Comparison of ENCODE assay signal across 1 cellular context in the genomic region with DNA sequence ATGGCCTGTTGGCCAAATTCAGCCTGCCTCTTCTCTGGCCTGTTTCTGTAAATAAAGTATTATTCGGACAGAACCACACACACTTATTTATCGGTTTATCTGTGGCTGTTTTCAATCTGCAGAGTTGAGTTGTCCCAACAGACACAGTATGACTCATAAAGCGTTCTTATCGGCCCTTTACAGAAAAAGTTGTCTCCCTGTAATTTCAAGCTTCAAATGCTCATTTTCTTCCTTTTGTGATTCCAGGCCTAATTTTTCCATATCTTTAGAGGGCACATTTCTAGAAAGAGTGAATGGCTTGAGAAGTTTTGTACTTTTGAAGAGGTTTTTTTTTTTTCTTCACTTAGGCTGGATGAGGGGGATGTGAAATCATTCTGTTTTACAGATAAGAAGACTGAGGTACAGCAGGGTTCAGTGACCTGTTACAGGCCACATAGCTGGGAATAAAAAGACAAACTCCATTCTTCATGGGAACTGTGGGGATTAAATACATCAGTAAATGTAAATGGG.
TF ChIP-seq lines count a peak whose summit lies in the region.

No MANE protein-coding gene starts in this region.

TF ChIP-seq in K562, 482 proteins besides CTCF, POLR2A, EP300 and RAD21 (continued from another document and continues in another):
- TF ChIP-seq, protein P1, sequence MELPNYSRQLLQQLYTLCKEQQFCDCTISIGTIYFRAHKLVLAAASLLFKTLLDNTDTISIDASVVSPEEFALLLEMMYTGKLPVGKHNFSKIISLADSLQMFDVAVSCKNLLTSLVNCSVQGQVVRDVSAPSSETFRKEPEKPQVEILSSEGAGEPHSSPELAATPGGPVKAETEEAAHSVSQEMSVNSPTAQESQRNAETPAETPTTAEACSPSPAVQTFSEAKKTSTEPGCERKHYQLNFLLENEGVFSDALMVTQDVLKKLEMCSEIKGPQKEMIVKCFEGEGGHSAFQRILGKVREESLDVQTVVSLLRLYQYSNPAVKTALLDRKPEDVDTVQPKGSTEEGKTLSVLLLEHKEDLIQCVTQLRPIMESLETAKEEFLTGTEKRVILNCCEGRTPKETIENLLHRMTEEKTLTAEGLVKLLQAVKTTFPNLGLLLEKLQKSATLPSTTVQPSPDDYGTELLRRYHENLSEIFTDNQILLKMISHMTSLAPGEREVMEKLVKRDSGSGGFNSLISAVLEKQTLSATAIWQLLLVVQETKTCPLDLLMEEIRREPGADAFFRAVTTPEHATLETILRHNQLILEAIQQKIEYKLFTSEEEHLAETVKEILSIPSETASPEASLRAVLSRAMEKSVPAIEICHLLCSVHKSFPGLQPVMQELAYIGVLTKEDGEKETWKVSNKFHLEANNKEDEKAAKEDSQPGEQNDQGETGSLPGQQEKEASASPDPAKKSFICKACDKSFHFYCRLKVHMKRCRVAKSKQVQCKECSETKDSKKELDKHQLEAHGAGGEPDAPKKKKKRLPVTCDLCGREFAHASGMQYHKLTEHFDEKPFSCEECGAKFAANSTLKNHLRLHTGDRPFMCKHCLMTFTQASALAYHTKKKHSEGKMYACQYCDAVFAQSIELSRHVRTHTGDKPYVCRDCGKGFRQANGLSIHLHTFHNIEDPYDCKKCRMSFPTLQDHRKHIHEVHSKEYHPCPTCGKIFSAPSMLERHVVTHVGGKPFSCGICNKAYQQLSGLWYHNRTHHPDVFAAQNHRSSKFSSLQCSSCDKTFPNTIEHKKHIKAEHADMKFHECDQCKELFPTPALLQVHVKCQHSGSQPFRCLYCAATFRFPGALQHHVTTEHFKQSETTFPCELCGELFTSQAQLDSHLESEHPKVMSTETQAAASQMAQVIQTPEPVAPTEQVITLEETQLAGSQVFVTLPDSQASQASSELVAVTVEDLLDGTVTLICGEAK (IDR thresholded peaks at IDR 0.05) = peak; percentile 95
- TF ChIP-seq, protein P1 (CRISPR knock-in tag; IDR thresholded peaks at IDR 0.05) = no peak; the same call in 1 of the 2 replicates
- TF ChIP-seq BRF1 (IDR thresholded peaks at IDR 0.05; ENCODE audit: borderline replicate concordance, extremely low read depth, insufficient read length) = no peak
- TF ChIP-seq, protein P2, sequence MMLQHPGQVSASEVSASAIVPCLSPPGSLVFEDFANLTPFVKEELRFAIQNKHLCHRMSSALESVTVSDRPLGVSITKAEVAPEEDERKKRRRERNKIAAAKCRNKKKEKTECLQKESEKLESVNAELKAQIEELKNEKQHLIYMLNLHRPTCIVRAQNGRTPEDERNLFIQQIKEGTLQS (IDR thresholded peaks at IDR 0.05) = peak; percentile 88
- TF ChIP-seq, protein P2 (CRISPR knock-in tag; conservative IDR thresholded peaks at IDR 0.05) = no peak
- TF ChIP-seq, protein P3, sequence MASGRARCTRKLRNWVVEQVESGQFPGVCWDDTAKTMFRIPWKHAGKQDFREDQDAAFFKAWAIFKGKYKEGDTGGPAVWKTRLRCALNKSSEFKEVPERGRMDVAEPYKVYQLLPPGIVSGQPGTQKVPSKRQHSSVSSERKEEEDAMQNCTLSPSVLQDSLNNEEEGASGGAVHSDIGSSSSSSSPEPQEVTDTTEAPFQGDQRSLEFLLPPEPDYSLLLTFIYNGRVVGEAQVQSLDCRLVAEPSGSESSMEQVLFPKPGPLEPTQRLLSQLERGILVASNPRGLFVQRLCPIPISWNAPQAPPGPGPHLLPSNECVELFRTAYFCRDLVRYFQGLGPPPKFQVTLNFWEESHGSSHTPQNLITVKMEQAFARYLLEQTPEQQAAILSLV (tag; IDR thresholded peaks at IDR 0.05) = no peak
- no peak for TF ChIP-seq C11orf30 (IDR thresholded peaks at IDR 0.05; ENCODE audit: low read depth)
- TF ChIP-seq MAFF (IDR thresholded peaks at IDR 0.05; ENCODE audit: low read length) = no peak
- no peak for TF ChIP-seq GATAD2B (IDR thresholded peaks at IDR 0.05; ENCODE audit: borderline replicate concordance)
- no peak for TF ChIP-seq CBX8 (IDR thresholded peaks at IDR 0.05; ENCODE audit: borderline replicate concordance, extremely low read depth, low read depth, low read length, poor library complexity, severe bottlenecking)
- TF ChIP-seq FOS (IDR thresholded peaks at IDR 0.05; ENCODE audit: extremely low read depth, insufficient read length) = peak; percentile 27
- no peak for TF ChIP-seq SAFB (IDR thresholded peaks at IDR 0.05; ENCODE audit: borderline replicate concordance, low read depth, low read length)
- TF ChIP-seq PHF20 (IDR thresholded peaks at IDR 0.05; ENCODE audit: partially characterized antibody) = no peak
- peak; percentile 75; the same call in 1 of the 2 replicates for TF ChIP-seq DPF2 (IDR thresholded peaks at IDR 0.05)
- no peak for TF ChIP-seq SRF (CRISPR knock-in tag; IDR thresholded peaks at IDR 0.05)
- no peak for TF ChIP-seq ZNF184 (CRISPR knock-in tag; IDR thresholded peaks at IDR 0.05)
- TF ChIP-seq, protein P4, sequence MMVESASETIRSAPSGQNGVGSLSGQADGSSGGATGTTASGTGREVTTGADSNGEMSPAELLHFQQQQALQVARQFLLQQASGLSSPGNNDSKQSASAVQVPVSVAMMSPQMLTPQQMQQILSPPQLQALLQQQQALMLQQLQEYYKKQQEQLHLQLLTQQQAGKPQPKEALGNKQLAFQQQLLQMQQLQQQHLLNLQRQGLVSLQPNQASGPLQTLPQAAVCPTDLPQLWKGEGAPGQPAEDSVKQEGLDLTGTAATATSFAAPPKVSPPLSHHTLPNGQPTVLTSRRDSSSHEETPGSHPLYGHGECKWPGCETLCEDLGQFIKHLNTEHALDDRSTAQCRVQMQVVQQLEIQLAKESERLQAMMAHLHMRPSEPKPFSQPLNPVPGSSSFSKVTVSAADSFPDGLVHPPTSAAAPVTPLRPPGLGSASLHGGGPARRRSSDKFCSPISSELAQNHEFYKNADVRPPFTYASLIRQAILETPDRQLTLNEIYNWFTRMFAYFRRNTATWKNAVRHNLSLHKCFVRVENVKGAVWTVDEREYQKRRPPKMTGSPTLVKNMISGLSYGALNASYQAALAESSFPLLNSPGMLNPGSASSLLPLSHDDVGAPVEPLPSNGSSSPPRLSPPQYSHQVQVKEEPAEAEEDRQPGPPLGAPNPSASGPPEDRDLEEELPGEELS (CRISPR knock-in tag; IDR thresholded peaks at IDR 0.05; ENCODE audit: borderline replicate concordance) = no peak
- TF ChIP-seq, protein P5, sequence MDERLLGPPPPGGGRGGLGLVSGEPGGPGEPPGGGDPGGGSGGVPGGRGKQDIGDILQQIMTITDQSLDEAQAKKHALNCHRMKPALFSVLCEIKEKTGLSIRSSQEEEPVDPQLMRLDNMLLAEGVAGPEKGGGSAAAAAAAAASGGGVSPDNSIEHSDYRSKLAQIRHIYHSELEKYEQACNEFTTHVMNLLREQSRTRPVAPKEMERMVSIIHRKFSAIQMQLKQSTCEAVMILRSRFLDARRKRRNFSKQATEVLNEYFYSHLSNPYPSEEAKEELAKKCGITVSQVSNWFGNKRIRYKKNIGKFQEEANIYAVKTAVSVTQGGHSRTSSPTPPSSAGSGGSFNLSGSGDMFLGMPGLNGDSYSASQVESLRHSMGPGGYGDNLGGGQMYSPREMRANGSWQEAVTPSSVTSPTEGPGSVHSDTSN (CRISPR knock-in tag; IDR thresholded peaks at IDR 0.05; ENCODE audit: low read depth) = no peak
- TF ChIP-seq, protein P5 (tag; conservative IDR thresholded peaks at IDR 0.05; ENCODE audit: low read depth) = no peak
- TF ChIP-seq ARNT (IDR thresholded peaks at IDR 0.05) = no peak
- no peak for TF ChIP-seq ARID2 (IDR thresholded peaks at IDR 0.05)
- peak; percentile 55; the same call in 1 of the 2 replicates for TF ChIP-seq BCOR (IDR thresholded peaks at IDR 0.05)
- TF ChIP-seq KAT7 (CRISPR knock-in tag; IDR thresholded peaks at IDR 0.05; ENCODE audit: borderline replicate concordance) = no peak
- no peak for TF ChIP-seq ZNF23 (CRISPR knock-in tag; IDR thresholded peaks at IDR 0.05)
- TF ChIP-seq, protein P6, sequence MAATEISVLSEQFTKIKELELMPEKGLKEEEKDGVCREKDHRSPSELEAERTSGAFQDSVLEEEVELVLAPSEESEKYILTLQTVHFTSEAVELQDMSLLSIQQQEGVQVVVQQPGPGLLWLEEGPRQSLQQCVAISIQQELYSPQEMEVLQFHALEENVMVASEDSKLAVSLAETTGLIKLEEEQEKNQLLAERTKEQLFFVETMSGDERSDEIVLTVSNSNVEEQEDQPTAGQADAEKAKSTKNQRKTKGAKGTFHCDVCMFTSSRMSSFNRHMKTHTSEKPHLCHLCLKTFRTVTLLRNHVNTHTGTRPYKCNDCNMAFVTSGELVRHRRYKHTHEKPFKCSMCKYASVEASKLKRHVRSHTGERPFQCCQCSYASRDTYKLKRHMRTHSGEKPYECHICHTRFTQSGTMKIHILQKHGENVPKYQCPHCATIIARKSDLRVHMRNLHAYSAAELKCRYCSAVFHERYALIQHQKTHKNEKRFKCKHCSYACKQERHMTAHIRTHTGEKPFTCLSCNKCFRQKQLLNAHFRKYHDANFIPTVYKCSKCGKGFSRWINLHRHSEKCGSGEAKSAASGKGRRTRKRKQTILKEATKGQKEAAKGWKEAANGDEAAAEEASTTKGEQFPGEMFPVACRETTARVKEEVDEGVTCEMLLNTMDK (IDR thresholded peaks at IDR 0.05; ENCODE audit: borderline replicate concordance, insufficient read depth, low read depth, low read length, poor library complexity, severe bottlenecking) = no peak
- TF ChIP-seq TAL1 (IDR thresholded peaks at IDR 0.05) = peak; percentile 91
- TF ChIP-seq JUN (IDR thresholded peaks at IDR 0.05; ENCODE audit: borderline replicate concordance, low read depth, low read length) = peak; percentile 69; the same call in 1 of the 2 replicates
- TF ChIP-seq JUN (CRISPR knock-in tag; IDR thresholded peaks at IDR 0.05; ENCODE audit: borderline replicate concordance) = no peak
- no peak for TF ChIP-seq PURB (CRISPR knock-in tag; IDR thresholded peaks at IDR 0.05; ENCODE audit: low read depth)
- no peak for TF ChIP-seq ZNF311 (CRISPR knock-in tag; IDR thresholded peaks at IDR 0.05)
- TF ChIP-seq, protein P7, sequence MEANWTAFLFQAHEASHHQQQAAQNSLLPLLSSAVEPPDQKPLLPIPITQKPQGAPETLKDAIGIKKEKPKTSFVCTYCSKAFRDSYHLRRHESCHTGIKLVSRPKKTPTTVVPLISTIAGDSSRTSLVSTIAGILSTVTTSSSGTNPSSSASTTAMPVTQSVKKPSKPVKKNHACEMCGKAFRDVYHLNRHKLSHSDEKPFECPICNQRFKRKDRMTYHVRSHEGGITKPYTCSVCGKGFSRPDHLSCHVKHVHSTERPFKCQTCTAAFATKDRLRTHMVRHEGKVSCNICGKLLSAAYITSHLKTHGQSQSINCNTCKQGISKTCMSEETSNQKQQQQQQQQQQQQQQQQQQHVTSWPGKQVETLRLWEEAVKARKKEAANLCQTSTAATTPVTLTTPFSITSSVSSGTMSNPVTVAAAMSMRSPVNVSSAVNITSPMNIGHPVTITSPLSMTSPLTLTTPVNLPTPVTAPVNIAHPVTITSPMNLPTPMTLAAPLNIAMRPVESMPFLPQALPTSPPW (CRISPR knock-in tag; IDR thresholded peaks at IDR 0.05) = peak; percentile 31; the same call in 1 of the 2 replicates
- peak in 1 of 2 experiments; percentile 40; a peak in 1 of 4 replicates for TF ChIP-seq RCOR1 (IDR thresholded peaks at IDR 0.05; ENCODE audit: borderline replicate concordance in 1 of 2, low read depth in 2 of 2, low read length in 2 of 2)
- TF ChIP-seq MCM2 (IDR thresholded peaks at IDR 0.05; ENCODE audit: low read depth) = no peak
- TF ChIP-seq ZBTB7A (IDR thresholded peaks at IDR 0.05; ENCODE audit: borderline replicate concordance, control insufficient read depth, low read depth, low read length) = no peak
- TF ChIP-seq FOXJ3 (CRISPR knock-in tag; IDR thresholded peaks at IDR 0.05) = no peak
- peak; percentile 91 for TF ChIP-seq CBFA2T3 (IDR thresholded peaks at IDR 0.05)
- TF ChIP-seq GABPB1 (CRISPR knock-in tag; IDR thresholded peaks at IDR 0.05) = no peak
- peak; percentile 98 for TF ChIP-seq ZFP1 (CRISPR knock-in tag; IDR thresholded peaks at IDR 0.05)
- TF ChIP-seq DMBX1 (CRISPR knock-in tag; IDR thresholded peaks at IDR 0.05; ENCODE audit: borderline replicate concordance) = no peak
- TF ChIP-seq CBX5 (IDR thresholded peaks at IDR 0.05; ENCODE audit: borderline replicate concordance, low read depth) = no peak
- TF ChIP-seq THRAP3 (IDR thresholded peaks at IDR 0.05; ENCODE audit: borderline replicate concordance) = no peak
- peak; percentile 92 for TF ChIP-seq ARID1B (IDR thresholded peaks at IDR 0.05)
- no peak for TF ChIP-seq ZC3H8 (IDR thresholded peaks at IDR 0.05)
